Comparison of ENCODE assay signal across 1 cellular context in the genomic region with DNA sequence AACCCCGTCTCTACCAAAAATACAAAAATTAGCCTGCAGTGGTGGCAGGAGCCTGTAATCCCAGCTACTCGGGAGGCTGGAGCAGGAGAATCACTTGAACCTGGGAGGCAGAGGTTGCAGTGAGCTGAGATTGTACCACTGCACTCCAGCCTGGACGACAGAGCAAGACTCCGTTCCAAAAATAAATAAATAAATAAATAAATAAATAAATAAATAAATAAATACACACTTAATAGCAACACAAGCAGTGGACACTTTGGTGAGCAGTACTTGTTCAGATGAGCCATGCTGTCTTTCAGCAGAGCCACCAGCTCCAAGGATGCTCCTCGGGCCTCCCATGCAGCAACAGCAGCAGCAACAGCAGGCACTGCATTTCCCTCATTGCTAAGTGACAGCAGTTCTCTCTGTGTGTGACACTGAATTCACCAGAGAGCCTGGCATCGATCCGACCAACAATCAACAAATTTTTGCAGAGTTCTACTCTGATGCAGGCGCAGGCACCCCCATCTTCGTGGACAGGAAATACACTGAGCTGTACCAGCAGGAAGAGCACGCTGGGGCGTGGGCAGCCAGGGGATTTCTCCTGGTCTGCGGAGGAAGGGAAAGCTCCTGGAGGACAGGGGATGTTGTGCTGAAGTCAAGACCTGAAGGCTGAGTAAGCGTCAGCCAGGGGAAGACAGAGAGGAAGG.
TF ChIP-seq lines count a peak whose summit lies in the region.

No MANE protein-coding gene starts in this region.

TF ChIP-seq in IMR-90, 13 proteins besides CTCF, POLR2A, EP300 and RAD21:
- TF ChIP-seq NFE2L2 (IDR thresholded peaks at IDR 0.05; ENCODE audit: low read depth, low read length) (no peak), RFX5 (IDR thresholded peaks at IDR 0.05; ENCODE audit: low read depth, low read length) (no peak), FOS (IDR thresholded peaks at IDR 0.05; ENCODE audit: low read depth, low read length) (no peak), SMC3 (IDR thresholded peaks at IDR 0.05; ENCODE audit: low read depth, low read length) (no peak), CHD1 (IDR thresholded peaks at IDR 0.05; ENCODE audit: low read depth, low read length) (no peak), CEBPB (IDR thresholded peaks at IDR 0.05; ENCODE audit: low read depth, low read length) (no peak), BHLHE40 (IDR thresholded peaks at IDR 0.05; ENCODE audit: low read depth, low read length) (no peak), USF2 (IDR thresholded peaks at IDR 0.05; ENCODE audit: low read depth, low read length) (no peak), MAZ (IDR thresholded peaks at IDR 0.05; ENCODE audit: borderline replicate concordance, low read depth, low read length) (no peak), MAFK (IDR thresholded peaks at IDR 0.05; ENCODE audit: low read depth, low read length) (no peak), RCOR1 (IDR thresholded peaks at IDR 0.05; ENCODE audit: insufficient replicate concordance, low read length) (no peak), MXI1 (IDR thresholded peaks at IDR 0.05; ENCODE audit: borderline replicate concordance, low read depth, low read length) (no peak)
- TF ChIP-seq, protein P1, sequence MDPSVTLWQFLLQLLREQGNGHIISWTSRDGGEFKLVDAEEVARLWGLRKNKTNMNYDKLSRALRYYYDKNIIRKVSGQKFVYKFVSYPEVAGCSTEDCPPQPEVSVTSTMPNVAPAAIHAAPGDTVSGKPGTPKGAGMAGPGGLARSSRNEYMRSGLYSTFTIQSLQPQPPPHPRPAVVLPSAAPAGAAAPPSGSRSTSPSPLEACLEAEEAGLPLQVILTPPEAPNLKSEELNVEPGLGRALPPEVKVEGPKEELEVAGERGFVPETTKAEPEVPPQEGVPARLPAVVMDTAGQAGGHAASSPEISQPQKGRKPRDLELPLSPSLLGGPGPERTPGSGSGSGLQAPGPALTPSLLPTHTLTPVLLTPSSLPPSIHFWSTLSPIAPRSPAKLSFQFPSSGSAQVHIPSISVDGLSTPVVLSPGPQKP (IDR thresholded peaks at IDR 0.05; ENCODE audit: borderline replicate concordance, low read depth, low read length), result no peak
